In the genomic region with DNA sequence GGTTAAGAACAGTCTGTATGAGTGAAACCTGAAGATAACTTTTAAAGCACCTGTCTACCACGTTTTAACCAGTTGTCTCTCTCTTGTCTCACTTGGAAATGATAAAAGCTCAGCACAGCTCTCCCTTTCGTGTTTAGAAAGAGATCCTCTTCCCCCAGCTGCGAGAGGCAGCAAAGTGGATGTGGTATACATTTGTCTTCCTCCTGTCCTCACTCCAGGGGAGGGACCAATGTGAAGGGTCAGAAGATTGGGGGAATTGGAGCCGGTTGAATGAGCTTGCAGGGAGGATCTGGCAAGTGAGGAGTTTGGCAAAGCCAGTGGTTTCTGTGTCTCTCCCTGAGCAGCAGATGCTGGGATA, we compare ENCODE assay signal across 24 cellular contexts. TPM values are rescaled to one million over a fixed set of nuclear protein-coding genes. Genes with fewer than 3 reads are reported as not detected.
A peak's percentile ranks its signal among the peaks of the same experiment; 100 is the strongest.
DNase-seq lines count a peak whose midpoint lies in the region; ATAC-seq and TF ChIP-seq lines count a peak whose summit lies in the region.
"Had no signal": no experiment of that assay in that cellular context is flagged by ENCODE, and none has a peak within 500 bp of the region (broad histone marks: within the 10 kb centered on the region; RNA-seq: fewer than 3 reads in every experiment).

No MANE protein-coding gene starts in this region.

- H3K4me3 ChIP-seq in SK-N-MC, result no peak overlapping the region
- H3K4me3 ChIP-seq in lower lobe of right lung, result peak overlapping the region; percentile 7
- no peak overlapping the region for H3K4me3 ChIP-seq in tibial artery
- H3K4me3 ChIP-seq: gastroesophageal sphincter, hepatocyte had no signal

- DNase-seq in KBM-7, result peak; percentile 60
- no peak for DNase-seq in SK-N-MC (ENCODE audit: low read depth, low spot score)
- no peak for DNase-seq in lower lobe of right lung
- no peak for DNase-seq in tibial artery
- no peak for DNase-seq in EL
- DNase-seq: activated CD4-positive, alpha-beta T cell treated with anti-CD3 and anti-CD28 coated beads for 4 hours; activated effector memory CD4-positive, alpha-beta T cell treated with Interleukin-2 at 50 U/mL for 16 hours; aorta; CD4-positive, alpha-beta T cell; IMR-90; mesendoderm; naive B cell; NCI-H1105; NCI-H2081; NCI-H2227 treated with DMSO at 0.1 percent for 48 hours; NCI-H69; occipital lobe; SK-N-SH; stimulated activated CD4-positive, alpha-beta T cell treated with anti-CD3 and anti-CD28 coated beads, Interleukin-2, amount 100 ng/mL, for 24 hours; T-helper 2 cell had no signal

- H3K27me3 ChIP-seq in lower lobe of right lung (ENCODE audit: low read depth) (no peaks in the 10 kb centered on the region), tibial artery (no peaks in the 10 kb centered on the region)
- H3K27me3 ChIP-seq: gastroesophageal sphincter, hepatocyte had no signal

- H3K9ac ChIP-seq in SK-N-MC (ENCODE audit: insufficient read length), result no peak overlapping the region
- H3K9ac ChIP-seq: SK-N-SH had no signal

- intact Hi-C loops in lower lobe of right lung (cut with DNase I), result no loop called here
- intact Hi-C loops in tibial artery (cut with DNase I; ENCODE audit: low total_unique reads), result no loop called here

- ATAC-seq in lower lobe of right lung (no peak), GM21576 (IDR thresholded peaks at IDR 0.05; ENCODE audit: unreplicated experiment) (no peak), GM18520 (IDR thresholded peaks at IDR 0.05; ENCODE audit: unreplicated experiment) (no peak)
- ATAC-seq: gastroesophageal sphincter had no signal

- H3K9me3 ChIP-seq in SK-N-MC (ENCODE audit: low read depth, low read length) (no peaks in the 10 kb centered on the region), lower lobe of right lung (no peaks in the 10 kb centered on the region), tibial artery (no peaks in the 10 kb centered on the region)
- H3K9me3 ChIP-seq: gastroesophageal sphincter, SK-N-SH had no signal

- H3K27ac ChIP-seq in SK-N-MC (peak overlapping the region; percentile 80; the same call in 1 of the 2 replicates), lower lobe of right lung (peak overlapping the region; percentile 49), tibial artery (peak overlapping the region; percentile 66 to 90)
- H3K27ac ChIP-seq: gastroesophageal sphincter, hepatocyte had no signal

- TF ChIP-seq CTCF in lower lobe of right lung (IDR thresholded peaks at IDR 0.05), result no peak
- no peak for TF ChIP-seq CTCF in tibial artery (IDR thresholded peaks at IDR 0.05)

- H3K4me1 ChIP-seq in lower lobe of right lung (peaks cover 72% of the 10 kb centered on the region), tibial artery (peaks cover 0 to 94% (median 54%) of the 10 kb centered on the region in 4 donors)

- H3K36me3 ChIP-seq in SK-N-MC (ENCODE audit: insufficient read depth, low read length) (peaks cover 28% of the 10 kb centered on the region), lower lobe of right lung (peaks cover 49% of the 10 kb centered on the region), tibial artery (peaks cover 16 to 41% (median 17%) of the 10 kb centered on the region in 3 donors)

- in situ Hi-C loops in KBM-7 (cut with MboI; ENCODE audit: low pct_unique_long_range_greater_than_20kb, low sequenced_read_pairs), result no loop called here

RNA-seq across cellular contexts. Expression of a gene that starts 14.6 kb away (rescaled TPM):
- total RNA-seq in lower lobe of right lung, result 159 TPM
